14 cellular contexts compared by ENCODE assay signal in the genomic region with DNA sequence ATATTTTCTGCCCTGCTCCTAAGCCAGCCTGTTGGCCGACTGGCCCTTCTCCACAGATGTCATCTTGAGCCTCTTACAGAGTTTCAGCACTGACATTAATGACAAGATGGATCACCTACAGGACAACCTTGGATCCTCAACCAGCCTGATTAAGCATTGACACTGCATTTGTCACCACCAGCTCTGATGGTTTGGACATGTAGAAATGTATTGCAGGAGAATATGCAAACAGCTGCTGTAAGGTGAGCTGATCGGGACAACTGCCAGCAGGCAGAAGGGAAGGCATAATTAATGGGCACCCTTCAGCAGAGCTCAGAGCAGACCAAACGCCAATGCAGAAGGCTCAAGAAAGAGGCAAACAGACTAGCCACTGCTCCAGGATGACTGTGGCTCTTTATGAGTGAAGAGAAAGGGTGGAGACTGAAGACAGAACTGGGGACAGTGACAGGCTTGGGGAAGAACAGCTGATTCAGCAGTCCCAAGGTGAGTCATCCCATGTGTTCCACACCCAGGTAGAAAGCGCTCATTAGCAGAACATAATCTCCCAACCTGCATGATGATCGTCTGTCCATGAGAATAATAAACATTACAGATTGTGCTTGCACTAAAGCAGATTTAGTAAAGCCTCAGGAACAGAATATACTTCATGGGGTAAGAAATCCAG. TPM values are rescaled to one million over a fixed set of nuclear protein-coding genes. Genes with fewer than 3 reads are reported as not detected.
DNase-seq lines count a peak whose midpoint lies in the region; ATAC-seq lines count a peak whose summit lies in the region.
"Had no signal": no experiment of that assay in that cellular context is flagged by ENCODE, and none has a peak within 500 bp of the region (broad histone marks: within the 10 kb centered on the region; RNA-seq: fewer than 3 reads in every experiment).

No MANE protein-coding gene starts in this region.

- H3K27ac Mint-ChIP-seq in naive thymus-derived CD4-positive, alpha-beta T cell = no peak overlapping the region
- H3K27ac Mint-ChIP-seq: activated CD8-positive, alpha-beta memory T cell treated with anti-CD3 and anti-CD28 coated beads, Interleukin-2, amount 10 ng/mL, durations not matched to agents 7 days and 5 days; activated naive CD4-positive, alpha-beta T cell treated with anti-CD3 and anti-CD28 coated beads, Interleukin-2, amount 50 U/mL, for 72 hours; stimulated activated naive CD8-positive, alpha-beta T cell treated with anti-CD3 and anti-CD28 coated beads, Interleukin-15, Interleukin-2, amounts not matched to agents 100 ng/mL and 50 ng/mL, for 24 hours had no signal

- H3K27me3 ChIP-seq in naive thymus-derived CD4-positive, alpha-beta T cell (ENCODE audit: control insufficient read depth in 2 of 2, insufficient read depth in 2 of 2, low read length in 2 of 2) = no peaks in the 10 kb centered on the region

- H3K36me3 Mint-ChIP-seq in naive thymus-derived CD4-positive, alpha-beta T cell = peaks cover 0 to 3% (median 0%) of the 10 kb centered on the region in 5 donors
- H3K36me3 Mint-ChIP-seq: activated CD8-positive, alpha-beta memory T cell treated with anti-CD3 and anti-CD28 coated beads, Interleukin-2, amount 10 ng/mL, durations not matched to agents 7 days and 5 days had no signal

- H3K4me3 Mint-ChIP-seq in naive thymus-derived CD4-positive, alpha-beta T cell = no peak overlapping the region
- H3K4me3 Mint-ChIP-seq: activated CD8-positive, alpha-beta memory T cell treated with anti-CD3 and anti-CD28 coated beads, Interleukin-2, amount 10 ng/mL, durations not matched to agents 7 days and 5 days; central memory CD8-positive, alpha-beta T cell; stimulated activated naive CD8-positive, alpha-beta T cell treated with anti-CD3 and anti-CD28 coated beads, Interleukin-15, Interleukin-2, amounts not matched to agents 100 ng/mL and 50 ng/mL, for 24 hours had no signal

- POLR2A ChIA-PET in naive thymus-derived CD4-positive, alpha-beta T cell (lab: Charles Lee) = no interaction called here

- intact Hi-C loops in left cardiac atrium (cut with DNase I) = loop anchor here in 1 of 2 donors (5.0 kb wide), 1 partner anchor 79 kb away; no protein-coding TSS in a partner anchor
- intact Hi-C loops in sciatic nerve (cut with DNase I) = no loop called here
- intact Hi-C loops in naive thymus-derived CD4-positive, alpha-beta T cell (cut with micrococcal nuclease) = no loop called here

- no peak overlapping the region for H3K27ac ChIP-seq in naive thymus-derived CD4-positive, alpha-beta T cell (ENCODE audit: low read depth, low read length)
- H3K27ac ChIP-seq: epithelial cell of prostate, KMS-11 had no signal

- peaks cover 6% of the 10 kb centered on the region in 2 donors for H3K4me1 ChIP-seq in naive thymus-derived CD4-positive, alpha-beta T cell (ENCODE audit: control insufficient read depth in 2 of 2, insufficient read depth in 2 of 2, low read length in 2 of 2)

- no peaks in the 10 kb centered on the region for H3K9me3 ChIP-seq in naive thymus-derived CD4-positive, alpha-beta T cell (ENCODE audit: control insufficient read depth in 2 of 3, low read length in 3 of 3)

- ATAC-seq in left cardiac atrium = peak; percentile 45 to 58
- ATAC-seq in sciatic nerve = no peak
- ATAC-seq in naive thymus-derived CD4-positive, alpha-beta T cell = no peak
- ATAC-seq: activated CD8-positive, alpha-beta memory T cell treated with anti-CD3 and anti-CD28 coated beads, Interleukin-2, amount 10 ng/mL, durations not matched to agents 7 days and 5 days; left lobe of liver had no signal

- peaks cover 0 to 8% (median 0%) of the 10 kb centered on the region in 11 donors for H3K9me3 Mint-ChIP-seq in naive thymus-derived CD4-positive, alpha-beta T cell
- H3K9me3 Mint-ChIP-seq: central memory CD8-positive, alpha-beta T cell; stimulated activated naive CD8-positive, alpha-beta T cell treated with anti-CD3 and anti-CD28 coated beads, Interleukin-15, Interleukin-2, amounts not matched to agents 100 ng/mL and 50 ng/mL, for 24 hours had no signal

- peaks cover 4 to 31% (median 24%) of the 10 kb centered on the region in 7 donors for H3K4me1 Mint-ChIP-seq in naive thymus-derived CD4-positive, alpha-beta T cell

- H3K4me3 ChIP-seq in naive thymus-derived CD4-positive, alpha-beta T cell (ENCODE audit: low read length) = no peak overlapping the region

- CTCF ChIA-PET in naive thymus-derived CD4-positive, alpha-beta T cell (lab: Charles Lee) = interaction anchor here (0.7 kb wide), 1 partner anchor 143 kb away, joined by 3 read pairs; no protein-coding TSS in a partner anchor

- H3K27me3 Mint-ChIP-seq in naive thymus-derived CD4-positive, alpha-beta T cell = peaks cover 0 to 35% (median 18%) of the 10 kb centered on the region in 5 donors
- H3K27me3 Mint-ChIP-seq: central memory CD8-positive, alpha-beta T cell had no signal

- DNase-seq in DMS 273 (lab: John Stamatoyannopoulos, UW; ENCODE audit: unreplicated experiment) (peak; percentile 78), NCI-H1092 treated with DMSO at 0.1 percent for 48 hours (lab: John Stamatoyannopoulos, UW) (peak; percentile 59), NCI-H774 (lab: John Stamatoyannopoulos, UW) (peak; percentile 29), left cardiac atrium (no peak), sciatic nerve (ENCODE audit: low spot score) (no peak), inferior parietal cortex (ENCODE audit: extremely low spot score) (no peak)
- DNase-seq in naive thymus-derived CD4-positive, alpha-beta T cell = no peak
- DNase-seq: activated CD8-positive, alpha-beta memory T cell treated with anti-CD3 and anti-CD28 coated beads, Interleukin-2, amount 10 ng/mL, durations not matched to agents 7 days and 5 days had no signal

- no peaks in the 10 kb centered on the region for H3K36me3 ChIP-seq in naive thymus-derived CD4-positive, alpha-beta T cell (ENCODE audit: control insufficient read depth in 2 of 3, insufficient read depth in 3 of 3, low read length in 3 of 3)

RNA-seq across cellular contexts. Expression of a gene that starts 6.7 kb away (rescaled TPM):
- 100 to 1,000 TPM in 1 of 2 donors, 10 to 100 TPM in 1; 89.0 to 106 TPM for total RNA-seq in left cardiac atrium
- 0.36 TPM for total RNA-seq in sciatic nerve
- total RNA-seq in naive thymus-derived CD4-positive, alpha-beta T cell = under 1 TPM in 2 of 5 experiments, not detected in 3; 0.08 to 0.19 TPM
- polyA plus RNA-seq in naive thymus-derived CD4-positive, alpha-beta T cell = under 1 TPM in 1 of 2 donors, not detected in 1; 0.07 TPM
- total RNA-seq: activated CD8-positive, alpha-beta memory T cell treated with anti-CD3 and anti-CD28 coated beads, Interleukin-2, amount 10 ng/mL, durations not matched to agents 7 days and 5 days had no signal

Comparison
In these comparisons a context has a peak if more than half of its experiments do, and no peak if none do; other contexts are left out.
1. DNase-seq: peak in DMS 273 (single experiment), NCI-H1092 treated with DMSO at 0.1 percent for 48 hours (single experiment) and NCI-H774 (single experiment); none in left cardiac atrium (single experiment), sciatic nerve (single experiment), inferior parietal cortex (single experiment) and naive thymus-derived CD4-positive, alpha-beta T cell (0 of 9).
2. ATAC-seq: peak in left cardiac atrium (2 of 2); none in sciatic nerve (single experiment) and naive thymus-derived CD4-positive, alpha-beta T cell (single experiment).
3. RNA of a gene that starts 6.7 kb away (total RNA-seq): 89.0 to 106 TPM in left cardiac atrium; 0.36 TPM in sciatic nerve (single experiment) and 0.08 to 0.19 TPM in naive thymus-derived CD4-positive, alpha-beta T cell; every median in the first group is over 10 times any median in the second.